8 cellular contexts compared by ENCODE assay signal in genomic region chr11:46537851-46538295, GRCh38. TPM values are rescaled to one million over a fixed set of nuclear protein-coding genes. Genes with fewer than 3 reads are reported as not detected.
DNase-seq lines count a peak whose midpoint lies in the region; ATAC-seq and TF ChIP-seq lines count a peak whose summit lies in the region.

No MANE protein-coding gene starts in this region.

- H3K9me3 Mint-ChIP-seq in naive thymus-derived CD4-positive, alpha-beta T cell: no peaks in the 10 kb centered on the region

- intact Hi-C loops in OCI-LY7 (cut with micrococcal nuclease; ENCODE audit: unreplicated experiment) (loop anchor here (1.0 kb wide), 2 partner anchors 48 to 149 kb away; no protein-coding TSS in a partner anchor), esophagus muscularis mucosa (cut with DNase I) (loop anchor here (2.0 kb wide), 1 partner anchor 149 kb away; no protein-coding TSS in a partner anchor), stomach (cut with DNase I; ENCODE audit: low total_unique reads) (no loop called here)
- intact Hi-C loops in naive thymus-derived CD4-positive, alpha-beta T cell (cut with micrococcal nuclease): loop anchor here (1.0 to 5.0 kb wide), 9 partner anchors 9 to 573 kb away; partner anchors contain the start of gene DGKZ (in 1 of the 2)

- H3K27me3 Mint-ChIP-seq in naive thymus-derived CD4-positive, alpha-beta T cell: no peaks in the 10 kb centered on the region

- no peak for TF ChIP-seq POLR2A in esophagus muscularis mucosa (IDR thresholded peaks at IDR 0.05; ENCODE audit: low read depth)
- TF ChIP-seq POLR2A in stomach (IDR thresholded peaks at IDR 0.05): no peak

- peaks cover 14 to 56% (median 39%) of the 10 kb centered on the region in 7 donors for H3K4me1 Mint-ChIP-seq in naive thymus-derived CD4-positive, alpha-beta T cell

- no peak overlapping the region for H3K4me3 ChIP-seq in KMS-11 (IDR thresholded peaks at IDR 0.05; ENCODE audit: insufficient read depth, low read depth, low read length)
- no peak overlapping the region for H3K4me3 ChIP-seq in OCI-LY7 (ENCODE audit: low read depth, low read length, poor library complexity, severe bottlenecking)
- H3K4me3 ChIP-seq in esophagus muscularis mucosa: no peak overlapping the region
- no peak overlapping the region for H3K4me3 ChIP-seq in naive thymus-derived CD4-positive, alpha-beta T cell (ENCODE audit: low read length)
- H3K4me3 ChIP-seq in stomach: no peak overlapping the region

- no peaks in the 10 kb centered on the region for H3K27me3 ChIP-seq in KMS-11 (ENCODE audit: insufficient read depth, low read depth)
- no peaks in the 10 kb centered on the region for H3K27me3 ChIP-seq in esophagus muscularis mucosa
- no peaks in the 10 kb centered on the region for H3K27me3 ChIP-seq in naive thymus-derived CD4-positive, alpha-beta T cell (ENCODE audit: control insufficient read depth in 2 of 2, insufficient read depth in 2 of 2, low read length in 2 of 2)
- H3K27me3 ChIP-seq in stomach: no peaks in the 10 kb centered on the region

- peaks cover 6 to 24% (median 9%) of the 10 kb centered on the region in 5 donors for H3K36me3 Mint-ChIP-seq in naive thymus-derived CD4-positive, alpha-beta T cell

- H3K4me2 ChIP-seq in KMS-11 (no peak overlapping the region), OCI-LY7 (ENCODE audit: low read length) (no peak overlapping the region)

- no peaks in the 10 kb centered on the region for H3K9me2 ChIP-seq in OCI-LY7 (ENCODE audit: insufficient read depth, low read length)

- no peak for TF ChIP-seq EP300 in esophagus muscularis mucosa (IDR thresholded peaks at IDR 0.05)
- TF ChIP-seq EP300 in stomach (IDR thresholded peaks at IDR 0.05): no peak

- H3K9me3 ChIP-seq in OCI-LY7 (ENCODE audit: low read length) (no peaks in the 10 kb centered on the region), esophagus muscularis mucosa (no peaks in the 10 kb centered on the region), stomach (no peaks in the 10 kb centered on the region)
- no peaks in the 10 kb centered on the region for H3K9me3 ChIP-seq in naive thymus-derived CD4-positive, alpha-beta T cell (ENCODE audit: control insufficient read depth in 2 of 3, low read length in 3 of 3)

- peak overlapping the region in 4 of 9 donors; percentile 2 to 38 (median 16) for H3K27ac Mint-ChIP-seq in naive thymus-derived CD4-positive, alpha-beta T cell

- H2AFZ ChIP-seq in KMS-11 (ENCODE audit: low read depth): no peak overlapping the region
- no peak overlapping the region for H2AFZ ChIP-seq in OCI-LY7 (ENCODE audit: low read length)

- H4K20me1 ChIP-seq in KMS-11 (ENCODE audit: insufficient read depth) (0 out of 2 replicates have a peak, but pooled peaks cover 5% of the 10 kb centered on the region), OCI-LY7 (ENCODE audit: insufficient read depth, low read length) (peaks cover 12% of the 10 kb centered on the region; the same call in 1 of the 2 replicates)

- POLR2A ChIA-PET in OCI-LY7 (lab: Charles Lee): interaction anchor here (0.6 to 1.2 kb wide), 4 partner anchors 22 to 189 kb away, joined by 3 to 4 read pairs (median 3); no protein-coding TSS in a partner anchor
- POLR2A ChIA-PET in naive thymus-derived CD4-positive, alpha-beta T cell (lab: Charles Lee): interaction anchor here (1.5 kb wide), 1 partner anchor 10 kb away, joined by 6 read pairs; no protein-coding TSS in a partner anchor

- CTCF ChIA-PET in OCI-LY7 (lab: Charles Lee; ENCODE audit: unreplicated experiment): no interaction called here
- CTCF ChIA-PET in naive thymus-derived CD4-positive, alpha-beta T cell (lab: Charles Lee): interaction anchor here (0.6 to 1.5 kb wide), 6 partner anchors 12 to 299 kb away, joined by 3 to 6 read pairs (median 3); no protein-coding TSS in a partner anchor

- H3K36me3 ChIP-seq in KMS-11 (ENCODE audit: insufficient read depth): no peaks in the 10 kb centered on the region
- H3K36me3 ChIP-seq in OCI-LY7 (ENCODE audit: insufficient read depth, low read length): peaks cover 28% of the 10 kb centered on the region
- H3K36me3 ChIP-seq in esophagus muscularis mucosa: peaks cover 20 to 34% (median 27%) of the 10 kb centered on the region in 4 donors
- H3K36me3 ChIP-seq in naive thymus-derived CD4-positive, alpha-beta T cell (ENCODE audit: control insufficient read depth in 2 of 3, insufficient read depth in 3 of 3, low read length in 3 of 3): peaks cover 6 to 30% (median 23%) of the 10 kb centered on the region in 3 experiments
- peaks cover 13 to 40% (median 37%) of the 10 kb centered on the region in 4 donors for H3K36me3 ChIP-seq in stomach

- no peak overlapping the region for H3K4me3 Mint-ChIP-seq in naive thymus-derived CD4-positive, alpha-beta T cell

- H3K79me2 ChIP-seq in KMS-11 (ENCODE audit: insufficient read depth, low read depth) (peaks cover 28% of the 10 kb centered on the region), OCI-LY7 (ENCODE audit: insufficient read depth, low read depth, low read length) (peaks cover 43% of the 10 kb centered on the region; the same call in 1 of the 2 replicates)

- TF ChIP-seq CTCF in GM12801 (IDR thresholded peaks at IDR 0.05; ENCODE audit: extremely low read depth, insufficient read length) (peak; percentile 82), KMS-11 (conservative IDR thresholded peaks at IDR 0.05; ENCODE audit: low read depth, low read length) (peak; percentile 95), OCI-LY7 (conservative IDR thresholded peaks at IDR 0.05; ENCODE audit: low read length) (peak; percentile 98), esophagus muscularis mucosa (IDR thresholded peaks at IDR 0.05) (peak; percentile 72 to 87 (median 76)), stomach (IDR thresholded peaks at IDR 0.05) (peak in 5 of 7 experiments; percentile 61 to 85 (median 84))

- H3K27ac ChIP-seq in KMS-11: no peak overlapping the region
- H3K27ac ChIP-seq in OCI-LY7 (ENCODE audit: low read depth, low read length, poor library complexity, severe bottlenecking): no peak overlapping the region
- no peak overlapping the region for H3K27ac ChIP-seq in esophagus muscularis mucosa (replicated peaks in 1 of 4)
- no peak overlapping the region for H3K27ac ChIP-seq in naive thymus-derived CD4-positive, alpha-beta T cell (ENCODE audit: low read depth, low read length)
- H3K27ac ChIP-seq in stomach: no peak overlapping the region

- BruUV-seq in OCI-LY7 (replicated peaks; lab: Mats Ljungman, UMichigan): no TSS peak

- no peak overlapping the region for H3K9ac ChIP-seq in KMS-11

- WGBS in esophagus muscularis mucosa: 57% methylated on average over 3 of the region's 3 CpGs
- 47 to 60% (median 55%) methylated on average over 3 of the region's 3 CpGs for WGBS in stomach, 5 donors

- ATAC-seq in naive thymus-derived CD4-positive, alpha-beta T cell: peak; percentile 88
- no peak for ATAC-seq in HG03469 (IDR thresholded peaks at IDR 0.05; ENCODE audit: unreplicated experiment)

- DNase-seq in OCI-LY7 (ENCODE audit: low spot score) (peak; percentile 80), activated T-cell treated with anti-CD3 and anti-CD28 coated beads for 24 hours (ENCODE audit: low read depth) (peak; percentile 60), esophagus muscularis mucosa (ENCODE audit: extremely low spot score) (no peak), stomach (peak; percentile 60)
- peak in 8 of 9 donors; percentile 33 to 75 (median 66) for DNase-seq in naive thymus-derived CD4-positive, alpha-beta T cell

- peaks cover 12% of the 10 kb centered on the region for H3K4me1 ChIP-seq in KMS-11 (ENCODE audit: low read depth, poor library complexity, severe bottlenecking)
- peaks cover 4% of the 10 kb centered on the region for H3K4me1 ChIP-seq in OCI-LY7 (ENCODE audit: insufficient read depth, low read length, poor library complexity, severe bottlenecking)
- peaks cover 0 to 27% (median 9%) of the 10 kb centered on the region in 4 donors for H3K4me1 ChIP-seq in esophagus muscularis mucosa
- peaks cover 0 to 3% of the 10 kb centered on the region in 2 donors for H3K4me1 ChIP-seq in naive thymus-derived CD4-positive, alpha-beta T cell (ENCODE audit: control insufficient read depth in 2 of 2, insufficient read depth in 2 of 2, low read length in 2 of 2)
- H3K4me1 ChIP-seq in stomach: peaks cover 7 to 48% (median 25%) of the 10 kb centered on the region in 4 donors

RNA-seq across cellular contexts. Expression of gene AMBRA1, which starts 56.0 kb away (rescaled TPM):
- total RNA-seq in OCI-LY7 (2014; rRNA removed; shearing (Covaris generic)): 21.8 and 24.6 TPM in 2 replicates
- 30.7 and 35.2 TPM in 2 replicates for total RNA-seq in OCI-LY7 (2022)
- 10 to 100 TPM; 20.0 to 28.9 (median 26.0) TPM for total RNA-seq in esophagus muscularis mucosa
- 10 to 100 TPM; 38.1 to 48.7 (median 44.6) TPM for total RNA-seq in naive thymus-derived CD4-positive, alpha-beta T cell
- 10 to 100 TPM in 1 of 2 donors, 1 to 10 TPM in 1; 8.9 to 24.1 TPM for polyA plus RNA-seq in naive thymus-derived CD4-positive, alpha-beta T cell
- total RNA-seq in stomach: 10 to 100 TPM; 22.3 to 59.4 (median 37.3) TPM
- polyA plus RNA-seq in stomach: 1 to 10 TPM; 4.6 to 7.3 (median 4.7) TPM
